ENCODE assay signal across 8 cellular contexts in the genomic region with DNA sequence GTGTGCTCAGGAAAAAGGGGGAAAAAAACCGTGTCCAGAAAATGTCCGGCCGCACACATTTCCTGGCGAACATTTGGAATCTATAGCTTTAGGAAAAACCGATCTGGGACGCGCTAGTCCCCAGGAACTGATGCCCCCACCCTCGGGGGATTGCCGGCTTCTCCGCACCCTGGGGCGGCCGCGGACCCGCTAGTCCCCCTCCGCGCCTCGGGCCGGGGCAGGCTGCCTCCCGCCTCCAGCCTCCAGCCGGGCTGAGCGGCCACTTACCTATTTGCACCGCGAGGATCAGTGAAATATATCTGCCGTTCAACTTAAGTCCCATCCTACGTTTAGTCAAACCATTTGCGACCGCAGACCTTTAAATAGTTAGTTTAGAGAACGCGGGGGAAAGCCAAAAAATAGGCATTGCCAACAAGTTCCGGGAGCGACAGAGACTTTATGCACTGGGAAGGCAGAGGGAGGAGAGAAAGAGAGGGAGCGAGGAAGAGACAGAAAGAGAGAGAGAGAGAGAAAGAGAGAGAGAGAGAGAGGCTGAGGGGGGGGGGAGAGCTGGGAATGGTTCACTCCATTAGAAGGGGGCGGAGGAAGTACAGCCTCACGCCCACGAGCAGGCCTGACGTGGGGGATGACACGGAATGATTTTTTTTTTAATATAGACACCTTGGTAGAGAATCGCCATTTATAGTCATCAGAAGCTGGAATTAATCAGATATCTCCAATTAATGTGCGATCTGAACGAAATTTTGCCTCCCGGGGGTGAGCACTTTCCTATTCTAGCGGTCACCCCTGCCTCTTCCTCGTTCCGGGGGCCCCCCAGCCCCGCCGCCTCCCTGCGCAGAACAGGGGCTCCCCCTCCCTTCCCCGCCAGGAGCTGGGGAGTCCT. TPM values are rescaled to one million over a fixed set of nuclear protein-coding genes. Genes with fewer than 3 reads are reported as not detected.
DNase-seq lines count a peak whose midpoint lies in the region; ATAC-seq lines count a peak whose summit lies in the region.

A gene with protein sequence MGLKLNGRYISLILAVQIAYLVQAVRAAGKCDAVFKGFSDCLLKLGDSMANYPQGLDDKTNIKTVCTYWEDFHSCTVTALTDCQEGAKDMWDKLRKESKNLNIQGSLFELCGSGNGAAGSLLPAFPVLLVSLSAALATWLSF (minus strand): TSS at position 498 of the 883 bp plus-strand sequence. CDS start 176 bp downstream, at position 322.

- no peak for ATAC-seq in activated CD4-positive, alpha-beta T cell treated with anti-CD3 and anti-CD28 coated beads for 36 hours
- ATAC-seq in HG03025 (IDR thresholded peaks at IDR 0.05; ENCODE audit: low FRiP score, unreplicated experiment), result no peak

- H3K27ac Mint-ChIP-seq in activated CD4-positive, alpha-beta T cell treated with anti-CD3 and anti-CD28 coated beads for 36 hours, result peak within 1 kb of the TSS; percentile 86

- peak; percentile 57 for DNase-seq in activated CD4-positive, alpha-beta T cell treated with anti-CD3 and anti-CD28 coated beads for 36 hours
- no peak for DNase-seq in activated CD4-positive, alpha-beta T cell treated with anti-CD3 and anti-CD28 coated beads, Interleukin-2, amount 50 U/mL, for 4 hours
- DNase-seq in NCI-H82 treated with DMSO at 0.1 percent for 48 hours (lab: John Stamatoyannopoulos, UW; ENCODE audit: unreplicated experiment), result peak; percentile 50
- DNase-seq in dermis microvascular lymphatic vessel endothelial cell (ENCODE audit: low read depth in 2 of 2), result peak; percentile 69 to 76
- DNase-seq in myocyte (ENCODE audit: low read depth), result peak; percentile 79
- DNase-seq in OCI-M2 (lab: John Stamatoyannopoulos, UW; ENCODE audit: unreplicated experiment), result no peak
- no peak for DNase-seq in NCI-H1930 (lab: John Stamatoyannopoulos, UW)

- POLR2A ChIA-PET in activated CD4-positive, alpha-beta T cell treated with anti-CD3 and anti-CD28 coated beads for 36 hours (lab: Charles Lee), result no interaction called here

- H3K4me3 Mint-ChIP-seq in activated CD4-positive, alpha-beta T cell treated with anti-CD3 and anti-CD28 coated beads for 36 hours, result peak within 1 kb of the TSS; percentile 73

- H3K4me1 Mint-ChIP-seq in activated CD4-positive, alpha-beta T cell treated with anti-CD3 and anti-CD28 coated beads for 36 hours, result peaks cover 54% of the 10 kb centered on the region

- H3K27me3 Mint-ChIP-seq in activated CD4-positive, alpha-beta T cell treated with anti-CD3 and anti-CD28 coated beads for 36 hours, result peaks cover 65% of the 10 kb centered on the region

- H3K36me3 Mint-ChIP-seq in activated CD4-positive, alpha-beta T cell treated with anti-CD3 and anti-CD28 coated beads for 36 hours (ENCODE audit: low read depth), result peaks cover 8% of the 10 kb centered on the region

- CTCF ChIA-PET in activated CD4-positive, alpha-beta T cell treated with anti-CD3 and anti-CD28 coated beads for 36 hours (lab: Charles Lee), result interaction anchor here (0.9 to 2.0 kb wide), 2 partner anchors 9 to 11 kb away, joined by 3 to 10 read pairs; no protein-coding TSS in a partner anchor

- intact Hi-C loops in activated CD4-positive, alpha-beta T cell treated with anti-CD3 and anti-CD28 coated beads for 36 hours (cut with DNase I, micrococcal nuclease), result loop anchor here in 1 of 2 experiments (5.0 kb wide), 8 partner anchors 139 to 1004 kb away; a partner anchor contains a TSS

- peaks cover 1% of the 10 kb centered on the region for H3K9me3 Mint-ChIP-seq in activated CD4-positive, alpha-beta T cell treated with anti-CD3 and anti-CD28 coated beads for 36 hours (ENCODE audit: low read depth)

RNA-seq across cellular contexts. Expression of the gene that starts here (rescaled TPM):
- 1 to 10 TPM; 4.6 to 7.5 TPM for total RNA-seq in activated CD4-positive, alpha-beta T cell treated with anti-CD3 and anti-CD28 coated beads for 36 hours
- total RNA-seq in dermis microvascular lymphatic vessel endothelial cell (28.1 and 34.0 TPM in 2 replicates), myocyte (60.1 and 79.4 TPM in 2 replicates)
- polyA plus RNA-seq in myocyte (2012), result 36.1 TPM

Comparison
In these comparisons a context has a peak if more than half of its experiments do, and no peak if none do; other contexts are left out.
1. DNase-seq: peak in activated CD4-positive, alpha-beta T cell treated with anti-CD3 and anti-CD28 coated beads for 36 hours (single experiment), NCI-H82 treated with DMSO at 0.1 percent for 48 hours (single experiment), dermis microvascular lymphatic vessel endothelial cell (2 of 2) and myocyte (single experiment); none in activated CD4-positive, alpha-beta T cell treated with anti-CD3 and anti-CD28 coated beads, Interleukin-2, amount 50 U/mL, for 4 hours (0 of 2), OCI-M2 (single experiment) and NCI-H1930 (0 of 2).